In genomic region chr6:53983301-53983700, GRCh38 we compare ENCODE assay signal across 1 cellular context.
TF ChIP-seq lines count a peak whose summit lies in the region.

No MANE protein-coding gene starts in this region.

TF ChIP-seq in IMR-90, 13 proteins besides CTCF, POLR2A, EP300 and RAD21 (continued from another document):
- TF ChIP-seq USF2 (IDR thresholded peaks at IDR 0.05; ENCODE audit: low read depth, low read length), result no peak
- TF ChIP-seq SMC3 (IDR thresholded peaks at IDR 0.05; ENCODE audit: low read depth, low read length), result no peak
- TF ChIP-seq NFE2L2 (IDR thresholded peaks at IDR 0.05; ENCODE audit: low read depth, low read length), result no peak
- TF ChIP-seq CEBPB (IDR thresholded peaks at IDR 0.05; ENCODE audit: low read depth, low read length), result no peak
